Comparison of ENCODE assay signal across 12 cellular contexts in the genomic region with DNA sequence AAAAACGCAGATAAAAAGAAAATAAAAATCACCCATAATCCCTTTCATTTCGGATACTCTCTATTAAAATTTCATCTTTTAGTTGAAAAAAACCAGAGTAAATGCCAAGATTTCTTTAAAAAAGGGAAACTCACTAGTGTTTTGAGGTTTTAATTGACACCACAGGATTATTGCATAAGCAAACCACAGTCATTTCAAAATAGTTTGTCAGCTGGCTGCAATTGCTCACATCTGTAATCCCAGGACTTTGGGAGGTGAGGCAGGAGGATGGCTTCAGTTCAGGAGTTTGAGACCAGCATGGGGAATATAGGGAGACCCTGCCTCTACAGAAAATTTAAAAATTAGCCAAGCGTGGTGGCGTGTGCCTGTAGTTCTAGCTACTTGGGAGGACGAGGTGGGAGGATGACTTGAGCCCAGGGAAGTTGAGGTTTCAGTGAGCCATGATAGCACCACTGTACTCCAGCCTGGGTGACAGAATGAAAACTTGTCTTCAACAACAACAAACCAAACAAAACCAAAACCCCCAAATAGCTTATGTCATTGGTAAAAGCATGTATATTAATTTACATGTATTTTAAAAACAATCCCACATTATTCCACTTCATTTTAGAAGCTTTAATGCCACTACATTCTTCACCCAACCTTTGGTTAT. TPM values are rescaled to one million over a fixed set of nuclear protein-coding genes. Genes with fewer than 3 reads are reported as not detected.
DNase-seq lines count a peak whose midpoint lies in the region; ATAC-seq and TF ChIP-seq lines count a peak whose summit lies in the region.
"Had no signal": no experiment of that assay in that cellular context is flagged by ENCODE, and none has a peak within 500 bp of the region (broad histone marks: within the 10 kb centered on the region; RNA-seq: fewer than 3 reads in every experiment).

No MANE protein-coding gene starts in this region.

- no peak for DNase-seq in activated CD8-positive, alpha-beta T cell treated with anti-CD3 and anti-CD28 coated beads, Interleukin-2, amount 10 ng/mL, durations not matched to agents 7 days and 5 days
- no peak for DNase-seq in activated CD8-positive, alpha-beta T cell treated with anti-CD3 and anti-CD28 coated beads for 36 hours
- peak; percentile 59 for DNase-seq in OCI-M1 (lab: John Stamatoyannopoulos, UW)
- DNase-seq in fibroblast of gingiva (ENCODE audit: low read depth): peak; percentile 86
- peak; percentile 82 for DNase-seq in stromal cell of bone marrow (ENCODE audit: low read depth)
- no peak for DNase-seq in medulla oblongata (ENCODE audit: extremely low spot score)
- no peak for DNase-seq in sigmoid colon
- DNase-seq: NCI-H1105 treated with DMSO at 0.1 percent for 48 hours, NCI-H748 treated with DMSO at 0.1 percent for 48 hours had no signal

- peaks cover 8% of the 10 kb centered on the region for H3K9me3 Mint-ChIP-seq in activated CD8-positive, alpha-beta T cell treated with anti-CD3 and anti-CD28 coated beads, Interleukin-2, amount 10 ng/mL, durations not matched to agents 7 days and 5 days (ENCODE audit: insufficient read depth)
- peaks cover 1% of the 10 kb centered on the region for H3K9me3 Mint-ChIP-seq in activated CD8-positive, alpha-beta T cell treated with anti-CD3 and anti-CD28 coated beads for 36 hours

- H3K4me3 Mint-ChIP-seq in activated CD8-positive, alpha-beta T cell treated with anti-CD3 and anti-CD28 coated beads, Interleukin-2, amount 10 ng/mL, durations not matched to agents 7 days and 5 days: no peak overlapping the region
- H3K4me3 Mint-ChIP-seq in activated CD8-positive, alpha-beta T cell treated with anti-CD3 and anti-CD28 coated beads for 36 hours: no peak overlapping the region

- no peaks in the 10 kb centered on the region for H3K27me3 ChIP-seq in sigmoid colon
- H3K27me3 ChIP-seq: vagina had no signal

- ATAC-seq in activated CD8-positive, alpha-beta T cell treated with anti-CD3 and anti-CD28 coated beads, Interleukin-2, amount 10 ng/mL, durations not matched to agents 7 days and 5 days: no peak
- ATAC-seq in activated CD8-positive, alpha-beta T cell treated with anti-CD3 and anti-CD28 coated beads for 36 hours: no peak
- no peak for ATAC-seq in HG02973 (IDR thresholded peaks at IDR 0.05; ENCODE audit: unreplicated experiment)

- H3K27me3 Mint-ChIP-seq in activated CD8-positive, alpha-beta T cell treated with anti-CD3 and anti-CD28 coated beads, Interleukin-2, amount 10 ng/mL, durations not matched to agents 7 days and 5 days (ENCODE audit: low read depth): no peaks in the 10 kb centered on the region
- no peaks in the 10 kb centered on the region for H3K27me3 Mint-ChIP-seq in activated CD8-positive, alpha-beta T cell treated with anti-CD3 and anti-CD28 coated beads for 36 hours

- no peak for TF ChIP-seq EP300 in sigmoid colon (IDR thresholded peaks at IDR 0.05)

- CTCF ChIA-PET in activated CD8-positive, alpha-beta T cell treated with anti-CD3 and anti-CD28 coated beads, Interleukin-2, amount 10 ng/mL, durations not matched to agents 7 days and 5 days (lab: Charles Lee): no interaction called here
- CTCF ChIA-PET in activated CD8-positive, alpha-beta T cell treated with anti-CD3 and anti-CD28 coated beads for 36 hours (lab: Charles Lee): interaction anchor here (0.6 kb wide), 1 partner anchor 8 kb away, joined by 3 read pairs; no protein-coding TSS in a partner anchor

- intact Hi-C loops in activated CD8-positive, alpha-beta T cell treated with anti-CD3 and anti-CD28 coated beads for 36 hours (cut with micrococcal nuclease): no loop called here
- intact Hi-C loops in sigmoid colon (cut with DNase I): no loop called here

- no peak for TF ChIP-seq POLR2A in sigmoid colon (IDR thresholded peaks at IDR 0.05)

- peaks cover 58% of the 10 kb centered on the region for H3K36me3 Mint-ChIP-seq in activated CD8-positive, alpha-beta T cell treated with anti-CD3 and anti-CD28 coated beads, Interleukin-2, amount 10 ng/mL, durations not matched to agents 7 days and 5 days (ENCODE audit: low read depth)
- peaks cover 9% of the 10 kb centered on the region for H3K36me3 Mint-ChIP-seq in activated CD8-positive, alpha-beta T cell treated with anti-CD3 and anti-CD28 coated beads for 36 hours (ENCODE audit: low read depth)

- H3K9me3 ChIP-seq in sigmoid colon: no peaks in the 10 kb centered on the region
- H3K9me3 ChIP-seq: vagina had no signal

- 85 to 94% methylated on average over 5 of the region's 5 CpGs for WGBS in sigmoid colon, 2 donors

- no peaks in the 10 kb centered on the region for H3K36me3 ChIP-seq in sigmoid colon
- H3K36me3 ChIP-seq: HAP-1, vagina had no signal

- peaks cover 0 to 16% (median 6%) of the 10 kb centered on the region in 4 donors for H3K4me1 ChIP-seq in sigmoid colon

- H3K4me1 Mint-ChIP-seq in activated CD8-positive, alpha-beta T cell treated with anti-CD3 and anti-CD28 coated beads, Interleukin-2, amount 10 ng/mL, durations not matched to agents 7 days and 5 days (ENCODE audit: low read depth): peaks cover 50% of the 10 kb centered on the region
- peaks cover 35% of the 10 kb centered on the region for H3K4me1 Mint-ChIP-seq in activated CD8-positive, alpha-beta T cell treated with anti-CD3 and anti-CD28 coated beads for 36 hours (ENCODE audit: low read depth)

- TF ChIP-seq CTCF in activated CD8-positive, alpha-beta T cell treated with anti-CD3 and anti-CD28 coated beads for 36 hours (IDR thresholded peaks at IDR 0.05): no peak
- TF ChIP-seq CTCF in sigmoid colon (IDR thresholded peaks at IDR 0.05): no peak

- H3K4me3 ChIP-seq in sigmoid colon: no peak overlapping the region
- H3K4me3 ChIP-seq: HAP-1, vagina had no signal

- POLR2A ChIA-PET in activated CD8-positive, alpha-beta T cell treated with anti-CD3 and anti-CD28 coated beads, Interleukin-2, amount 10 ng/mL, durations not matched to agents 7 days and 5 days (lab: Charles Lee): no interaction called here
- POLR2A ChIA-PET in activated CD8-positive, alpha-beta T cell treated with anti-CD3 and anti-CD28 coated beads for 36 hours (lab: Charles Lee): no interaction called here

- no peak overlapping the region for H3K27ac ChIP-seq in sigmoid colon
- H3K27ac ChIP-seq: vagina had no signal

- peak overlapping the region; percentile 62 for H3K27ac Mint-ChIP-seq in activated CD8-positive, alpha-beta T cell treated with anti-CD3 and anti-CD28 coated beads, Interleukin-2, amount 10 ng/mL, durations not matched to agents 7 days and 5 days
- H3K27ac Mint-ChIP-seq in activated CD8-positive, alpha-beta T cell treated with anti-CD3 and anti-CD28 coated beads for 36 hours: no peak overlapping the region

RNA-seq across cellular contexts. Expression of a gene that starts 48.8 kb away (rescaled TPM):
- total RNA-seq in activated CD8-positive, alpha-beta T cell treated with anti-CD3 and anti-CD28 coated beads, Interleukin-2, amount 10 ng/mL, durations not matched to agents 7 days and 5 days: 100 to 1,000 TPM; 198 to 206 TPM
- 10 to 100 TPM; 28.1 to 29.0 TPM for total RNA-seq in activated CD8-positive, alpha-beta T cell treated with anti-CD3 and anti-CD28 coated beads for 36 hours
- 10 to 100 TPM; 40.7 to 70.6 (median 56.2) TPM for total RNA-seq in sigmoid colon
- polyA plus RNA-seq in sigmoid colon: 10 to 100 TPM; 25.8 to 66.9 (median 45.1) TPM

Comparison
In these comparisons a context has a peak if more than half of its experiments do, and no peak if none do; other contexts are left out.
1. DNase-seq: peak in OCI-M1 (single experiment), fibroblast of gingiva (single experiment) and stromal cell of bone marrow (single experiment); none in activated CD8-positive, alpha-beta T cell treated with anti-CD3 and anti-CD28 coated beads, Interleukin-2, amount 10 ng/mL, durations not matched to agents 7 days and 5 days (single experiment), activated CD8-positive, alpha-beta T cell treated with anti-CD3 and anti-CD28 coated beads for 36 hours (single experiment), medulla oblongata (single experiment) and sigmoid colon (single experiment).